1 cellular context compared by ENCODE assay signal in genomic region chr17:41734949-41735313, GRCh38.
A peak's percentile ranks its signal among the peaks of the same experiment; 100 is the strongest.
TF ChIP-seq lines count a peak whose summit lies in the region.

No MANE protein-coding gene starts in this region.

TF ChIP-seq in HepG2, 621 proteins besides CTCF, POLR2A, EP300 and RAD21 (continued from another document):
- TF ChIP-seq ZXDC (CRISPR knock-in tag; IDR thresholded peaks at IDR 0.05) (no peak), POGK (CRISPR knock-in tag; conservative IDR thresholded peaks at IDR 0.05) (0 out of 2 replicates have a peak, but pooled peaks have one; percentile 9)
